In genomic region chr14:43795600-43796228, GRCh38 we compare ENCODE assay signal across 12 cellular contexts.
DNase-seq lines count a peak whose midpoint lies in the region; ATAC-seq and TF ChIP-seq lines count a peak whose summit lies in the region.
"Had no signal": no experiment of that assay in that cellular context is flagged by ENCODE, and none has a peak within 500 bp of the region (broad histone marks: within the 10 kb centered on the region; RNA-seq: fewer than 3 reads in every experiment).

No MANE protein-coding gene starts in this region.

- peak; percentile 51 for TF ChIP-seq CTCF in AG04450 (IDR thresholded peaks at IDR 0.05; ENCODE audit: low read depth, low read length)
- peak; percentile 34 for TF ChIP-seq CTCF in MM.1S (IDR thresholded peaks at IDR 0.05; ENCODE audit: low read length)
- peak; percentile 26 to 73 (median 59) for TF ChIP-seq CTCF in adrenal gland (IDR thresholded peaks at IDR 0.05)
- no peak for TF ChIP-seq CTCF in lower lobe of right lung (IDR thresholded peaks at IDR 0.05)

- no peaks in the 10 kb centered on the region for H3K79me2 ChIP-seq in MM.1S (ENCODE audit: low read length)

- H3K4me1 ChIP-seq in MM.1S (ENCODE audit: low read length), result no peaks in the 10 kb centered on the region
- H3K4me1 ChIP-seq in adrenal gland (replicated peaks in 1 of 2), result no peaks in the 10 kb centered on the region
- no peaks in the 10 kb centered on the region for H3K4me1 ChIP-seq in lower lobe of right lung

- H2AFZ ChIP-seq in MM.1S (ENCODE audit: low read length), result no peak overlapping the region

- no peaks in the 10 kb centered on the region for H3K4me1 Mint-ChIP-seq in activated T-cell treated with anti-CD3 and anti-CD28 coated beads, Interleukin-2, amount 50 U/mL, for 72 hours (ENCODE audit: low read depth)
- H3K4me1 Mint-ChIP-seq: CD8-positive, alpha-beta memory T cell had no signal

- H3K9me2 ChIP-seq in MM.1S (replicated peaks; ENCODE audit: insufficient read depth, low read length), result no peaks in the 10 kb centered on the region

- H3K4me2 ChIP-seq in MM.1S (ENCODE audit: low read depth, low read length), result no peak overlapping the region

- no peaks in the 10 kb centered on the region for H3K36me3 ChIP-seq in MM.1S (replicated peaks; ENCODE audit: insufficient read depth, low read length)
- H3K36me3 ChIP-seq in adrenal gland (replicated peaks in 1 of 2), result no peaks in the 10 kb centered on the region
- no peaks in the 10 kb centered on the region for H3K36me3 ChIP-seq in lower lobe of right lung

- POLR2A ChIA-PET in AG04450 (lab: Yijun Ruan, JAX), result no interaction called here

- H3F3A ChIP-seq in MM.1S (ENCODE audit: insufficient read depth, low read length), result no peaks in the 10 kb centered on the region

- no peak for ATAC-seq in HG02885 (IDR thresholded peaks at IDR 0.05; ENCODE audit: poor library complexity, unreplicated experiment)
- ATAC-seq in lower lobe of right lung, result no peak
- no peak for ATAC-seq in activated T-cell treated with anti-CD3 and anti-CD28 coated beads, Interleukin-2, amount 50 U/mL, for 72 hours (replicated peaks in 1 of 2)

- TF ChIP-seq POLR2A in adrenal gland (IDR thresholded peaks at IDR 0.05), result no peak

- intact Hi-C loops in adrenal gland (cut with DNase I), result loop anchor here in 1 of 2 donors (10.0 kb wide), 1 partner anchor 291 kb away; no protein-coding TSS in a partner anchor
- intact Hi-C loops in lower lobe of right lung (cut with DNase I), result no loop called here

- no peak for DNase-seq in AG04450 (ENCODE audit: low read depth, low spot score)
- DNase-seq in MM.1S, result no peak
- DNase-seq in adrenal gland, result peak in 1 of 7 donors; percentile 15
- peak; percentile 0 for DNase-seq in iris pigment epithelial cell (ENCODE audit: low read depth)
- DNase-seq in stimulated activated CD4-positive, alpha-beta T cell treated with anti-CD3 and anti-CD28 coated beads, Interleukin-4, amount 100 ng/mL, for 24 hours, result no peak
- DNase-seq in lower lobe of right lung, result no peak
- no peak for DNase-seq in activated T-cell treated with anti-CD3 and anti-CD28 coated beads, Interleukin-2, amount 50 U/mL, for 72 hours
- DNase-seq: activated CD8-positive, alpha-beta memory T cell treated with anti-CD3 and anti-CD28 coated beads, Interleukin-2, amount 50 U/mL, for 48 hours; CD8-positive, alpha-beta memory T cell; stimulated activated CD4-positive, alpha-beta T cell treated with anti-CD3 and anti-CD28 coated beads, Interleukin-2, amount 100 ng/mL, for 48 hours had no signal

- no peak overlapping the region for H3K9ac ChIP-seq in MM.1S (ENCODE audit: low read length)

- CTCF ChIA-PET in AG04450 (lab: Charles Lee), result interaction anchor here (1.2 to 1.5 kb wide), 2 partner anchors 149 to 1050 kb away, joined by 3 to 4 read pairs; no protein-coding TSS in a partner anchor

- H3K27me3 ChIP-seq in AG04450 (ENCODE audit: control insufficient read depth, insufficient read depth, low read length), result no peaks in the 10 kb centered on the region
- no peaks in the 10 kb centered on the region for H3K27me3 ChIP-seq in MM.1S (replicated peaks; ENCODE audit: insufficient read depth, low read length)
- H3K27me3 ChIP-seq in adrenal gland, result no peaks in the 10 kb centered on the region
- H3K27me3 ChIP-seq in lower lobe of right lung (ENCODE audit: low read depth), result no peaks in the 10 kb centered on the region

- no peaks in the 10 kb centered on the region for H4K20me1 ChIP-seq in MM.1S (ENCODE audit: insufficient read depth, low read length)

- H3K9me3 ChIP-seq in AG04450 (ENCODE audit: control insufficient read depth, insufficient read depth, low read length) (no peaks in the 10 kb centered on the region), MM.1S (replicated peaks; ENCODE audit: insufficient read depth, low read length) (no peaks in the 10 kb centered on the region), adrenal gland (replicated peaks in 1 of 3) (no peaks in the 10 kb centered on the region), lower lobe of right lung (no peaks in the 10 kb centered on the region)

- H3K36me3 Mint-ChIP-seq in activated T-cell treated with anti-CD3 and anti-CD28 coated beads, Interleukin-2, amount 50 U/mL, for 72 hours (ENCODE audit: insufficient read depth in 2 of 2), result peaks cover 0 to 2% of the 10 kb centered on the region in 2 donors
- H3K36me3 Mint-ChIP-seq: CD8-positive, alpha-beta memory T cell had no signal

- H3K27ac ChIP-seq in AG04450 (ENCODE audit: low read depth, low read length) (no peak overlapping the region), MM.1S (ENCODE audit: low read length) (no peak overlapping the region), adrenal gland (no peak overlapping the region), lower lobe of right lung (no peak overlapping the region)
- H3K27ac ChIP-seq: RWPE1 had no signal

- no peak overlapping the region for H3K27ac Mint-ChIP-seq in activated T-cell treated with anti-CD3 and anti-CD28 coated beads, Interleukin-2, amount 50 U/mL, for 72 hours
- H3K27ac Mint-ChIP-seq: CD8-positive, alpha-beta memory T cell had no signal

- no peak overlapping the region for H3K4me3 Mint-ChIP-seq in activated T-cell treated with anti-CD3 and anti-CD28 coated beads, Interleukin-2, amount 50 U/mL, for 72 hours
- H3K4me3 Mint-ChIP-seq: CD8-positive, alpha-beta memory T cell had no signal

- H3K9me3 Mint-ChIP-seq in activated T-cell treated with anti-CD3 and anti-CD28 coated beads, Interleukin-2, amount 50 U/mL, for 72 hours, result peaks cover 0 to 1% of the 10 kb centered on the region in 2 donors

- H3K4me3 ChIP-seq in AG04450 (ENCODE audit: low read depth, low read length) (no peak overlapping the region), MM.1S (ENCODE audit: low read length) (no peak overlapping the region), adrenal gland (no peak overlapping the region), lower lobe of right lung (no peak overlapping the region)

- no peaks in the 10 kb centered on the region for H3K27me3 Mint-ChIP-seq in activated T-cell treated with anti-CD3 and anti-CD28 coated beads, Interleukin-2, amount 50 U/mL, for 72 hours (ENCODE audit: low read depth)
- H3K27me3 Mint-ChIP-seq: CD8-positive, alpha-beta memory T cell had no signal
